ENCODE assay signal across 12 cellular contexts in the genomic region with DNA sequence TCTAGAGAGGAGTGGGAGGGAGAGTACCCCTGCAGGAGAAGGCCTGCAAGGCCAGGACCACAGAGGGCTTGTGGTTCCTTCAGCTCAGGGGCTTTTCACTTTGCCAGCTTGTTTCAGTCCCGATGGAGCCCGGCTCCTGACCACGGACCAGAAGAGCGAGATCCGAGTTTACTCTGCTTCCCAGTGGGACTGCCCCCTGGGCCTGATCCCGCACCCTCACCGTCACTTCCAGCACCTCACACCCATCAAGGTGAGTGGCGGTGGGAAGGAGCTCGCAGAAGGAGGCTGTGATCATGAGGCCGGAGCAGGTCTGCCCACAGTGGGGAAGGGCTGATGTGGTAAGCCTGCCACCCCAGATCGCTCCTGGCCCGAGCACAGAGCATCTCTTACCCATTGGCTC. TPM values are rescaled to one million over a fixed set of nuclear protein-coding genes. Genes with fewer than 3 reads are reported as not detected.
DNase-seq lines count a peak whose midpoint lies in the region; FAIRE-seq and TF ChIP-seq lines count a peak whose summit lies in the region.
"Had no signal": no experiment of that assay in that cellular context is flagged by ENCODE, and none has a peak within 500 bp of the region (broad histone marks: within the 10 kb centered on the region; RNA-seq: fewer than 3 reads in every experiment).

No MANE protein-coding gene starts in this region.

- no peaks in the 10 kb centered on the region for H3K27me3 ChIP-seq in esophagus muscularis mucosa
- no peaks in the 10 kb centered on the region for H3K27me3 ChIP-seq in stomach

- no peaks in the 10 kb centered on the region for H3K27me3 Mint-ChIP-seq in activated naive CD4-positive, alpha-beta T cell treated with anti-CD3 and anti-CD28 coated beads, Interleukin-2, amount 10 ng/mL, durations not matched to agents 7 days and 5 days
- no peaks in the 10 kb centered on the region for H3K27me3 Mint-ChIP-seq in activated CD4-positive, alpha-beta memory T cell treated with anti-CD3 and anti-CD28 coated beads, Interleukin-2, amount 10 ng/mL, durations not matched to agents 7 days and 5 days
- no peaks in the 10 kb centered on the region for H3K27me3 Mint-ChIP-seq in CD14-positive monocyte (ENCODE audit: low read depth in 3 of 3)

- no peak for TF ChIP-seq EP300 in esophagus muscularis mucosa (IDR thresholded peaks at IDR 0.05)
- no peak for TF ChIP-seq EP300 in stomach (IDR thresholded peaks at IDR 0.05)

- peak overlapping the region; percentile 91 for H3K27ac Mint-ChIP-seq in activated naive CD4-positive, alpha-beta T cell treated with anti-CD3 and anti-CD28 coated beads, Interleukin-2, amount 10 ng/mL, durations not matched to agents 7 days and 5 days
- H3K27ac Mint-ChIP-seq in activated CD4-positive, alpha-beta memory T cell treated with anti-CD3 and anti-CD28 coated beads, Interleukin-2, amount 10 ng/mL, durations not matched to agents 7 days and 5 days = peak overlapping the region; percentile 77
- H3K27ac Mint-ChIP-seq in CD14-positive monocyte = peak overlapping the region in 1 of 7 donors; percentile 29

- peaks cover 11 to 17% (median 13%) of the 10 kb centered on the region in 4 donors for H3K4me1 ChIP-seq in esophagus muscularis mucosa
- peaks cover 9 to 23% (median 14%) of the 10 kb centered on the region in 4 donors for H3K4me1 ChIP-seq in stomach

- DNase-seq in activated naive CD4-positive, alpha-beta T cell treated with anti-CD3 and anti-CD28 coated beads, Interleukin-2, amount 10 ng/mL, durations not matched to agents 7 days and 5 days = no peak
- DNase-seq in activated naive CD4-positive, alpha-beta T cell treated with Interleukin-2 at 50 U/mL for 16 hours = no peak
- DNase-seq in activated CD4-positive, alpha-beta memory T cell treated with anti-CD3 and anti-CD28 coated beads, Interleukin-2, amount 10 ng/mL, durations not matched to agents 7 days and 5 days = no peak
- no peak for DNase-seq in esophagus muscularis mucosa (ENCODE audit: extremely low spot score)
- no peak for DNase-seq in stomach
- DNase-seq in GM19239 (ENCODE audit: insufficient read length, low spot score) = no peak
- DNase-seq in CD14-positive monocyte (ENCODE audit: low spot score) = no peak
- no peak for DNase-seq in HTR-8/SVneo (ENCODE audit: insufficient read length, low spot score)
- DNase-seq: aorta, NCI-H187, NCI-H748 treated with DMSO at 0.1 percent for 48 hours had no signal

- H3K27ac ChIP-seq in esophagus muscularis mucosa (replicated peaks in 1 of 4) (peak overlapping the region in 3 of 4 donors; percentile 20 to 70 (median 53)), stomach (peak overlapping the region; percentile 21 to 82 (median 71))

- WGBS in esophagus muscularis mucosa = 94% methylated on average over 10 of the region's 12 CpGs
- 68 to 83% (median 80%) methylated on average over 10 to 12 of the region's 12 CpGs for WGBS in stomach, 5 donors

- no peak for TF ChIP-seq CTCF in esophagus muscularis mucosa (IDR thresholded peaks at IDR 0.05)
- TF ChIP-seq CTCF in stomach (IDR thresholded peaks at IDR 0.05) = no peak
- TF ChIP-seq CTCF in CD14-positive monocyte (IDR thresholded peaks at IDR 0.05) = no peak

- CTCF ChIA-PET in activated naive CD4-positive, alpha-beta T cell treated with anti-CD3 and anti-CD28 coated beads, Interleukin-2, amount 10 ng/mL, durations not matched to agents 7 days and 5 days (lab: Charles Lee) = interaction anchor here (1.3 to 3.2 kb wide), 7 partner anchors 12 to 177 kb away, joined by 3 to 16 read pairs (median 7); a partner anchor contains a TSS
- CTCF ChIA-PET in activated CD4-positive, alpha-beta memory T cell treated with anti-CD3 and anti-CD28 coated beads, Interleukin-2, amount 10 ng/mL, durations not matched to agents 7 days and 5 days (lab: Charles Lee) = interaction anchor here (1.1 to 4.9 kb wide), 6 partner anchors 13 to 36 kb away, joined by 3 to 25 read pairs (median 4); a partner anchor contains a TSS

- no peak overlapping the region for H3K4me3 Mint-ChIP-seq in activated naive CD4-positive, alpha-beta T cell treated with anti-CD3 and anti-CD28 coated beads, Interleukin-2, amount 10 ng/mL, durations not matched to agents 7 days and 5 days
- no peak overlapping the region for H3K4me3 Mint-ChIP-seq in activated CD4-positive, alpha-beta memory T cell treated with anti-CD3 and anti-CD28 coated beads, Interleukin-2, amount 10 ng/mL, durations not matched to agents 7 days and 5 days
- peak overlapping the region in 1 of 2 donors; percentile 10 for H3K4me3 Mint-ChIP-seq in CD14-positive monocyte

- H3K36me3 Mint-ChIP-seq in activated naive CD4-positive, alpha-beta T cell treated with anti-CD3 and anti-CD28 coated beads, Interleukin-2, amount 10 ng/mL, durations not matched to agents 7 days and 5 days = peaks cover 57% of the 10 kb centered on the region
- peaks cover 74% of the 10 kb centered on the region for H3K36me3 Mint-ChIP-seq in activated CD4-positive, alpha-beta memory T cell treated with anti-CD3 and anti-CD28 coated beads, Interleukin-2, amount 10 ng/mL, durations not matched to agents 7 days and 5 days (ENCODE audit: low read depth)
- peaks cover 35 to 49% of the 10 kb centered on the region in 2 donors for H3K36me3 Mint-ChIP-seq in CD14-positive monocyte

- H3K4me1 Mint-ChIP-seq in activated naive CD4-positive, alpha-beta T cell treated with anti-CD3 and anti-CD28 coated beads, Interleukin-2, amount 10 ng/mL, durations not matched to agents 7 days and 5 days = peaks cover 30% of the 10 kb centered on the region
- H3K4me1 Mint-ChIP-seq in activated CD4-positive, alpha-beta memory T cell treated with anti-CD3 and anti-CD28 coated beads, Interleukin-2, amount 10 ng/mL, durations not matched to agents 7 days and 5 days = peaks cover 24% of the 10 kb centered on the region
- no peaks in the 10 kb centered on the region for H3K4me1 Mint-ChIP-seq in CD14-positive monocyte

- POLR2A ChIA-PET in activated CD4-positive, alpha-beta memory T cell treated with anti-CD3 and anti-CD28 coated beads, Interleukin-2, amount 10 ng/mL, durations not matched to agents 7 days and 5 days (lab: Charles Lee) = interaction anchor here (0.6 to 17.4 kb wide), 10 partner anchors 9 to 220 kb away, joined by 3 to 161 read pairs (median 4); a partner anchor contains a TSS

- TF ChIP-seq POLR2A in esophagus muscularis mucosa (IDR thresholded peaks at IDR 0.05; ENCODE audit: low read depth) (no peak), stomach (IDR thresholded peaks at IDR 0.05) (no peak)

- FAIRE-seq in GM19239 (lab: Jason Lieb, UNC) (no peak), HTR-8/SVneo (lab: Jason Lieb, UNC) (no peak)
- FAIRE-seq: endometrium had no signal

- no peaks in the 10 kb centered on the region for H3K9me3 Mint-ChIP-seq in activated naive CD4-positive, alpha-beta T cell treated with anti-CD3 and anti-CD28 coated beads, Interleukin-2, amount 10 ng/mL, durations not matched to agents 7 days and 5 days
- H3K9me3 Mint-ChIP-seq in activated CD4-positive, alpha-beta memory T cell treated with anti-CD3 and anti-CD28 coated beads, Interleukin-2, amount 10 ng/mL, durations not matched to agents 7 days and 5 days = no peaks in the 10 kb centered on the region
- no peaks in the 10 kb centered on the region for H3K9me3 Mint-ChIP-seq in CD14-positive monocyte

- H3K36me3 ChIP-seq in esophagus muscularis mucosa (peaks cover 23 to 69% (median 29%) of the 10 kb centered on the region in 4 donors), stomach (peaks cover 13 to 54% (median 44%) of the 10 kb centered on the region in 4 donors)

- intact Hi-C loops in esophagus muscularis mucosa (cut with DNase I) = no loop called here
- intact Hi-C loops in stomach (cut with DNase I; ENCODE audit: low total_unique reads) = no loop called here
- intact Hi-C loops in CD14-positive monocyte (cut with micrococcal nuclease) = no loop called here

- no peaks in the 10 kb centered on the region for H3K9me3 ChIP-seq in esophagus muscularis mucosa
- no peaks in the 10 kb centered on the region for H3K9me3 ChIP-seq in stomach

- H3K4me3 ChIP-seq in esophagus muscularis mucosa (no peak overlapping the region), stomach (peak overlapping the region in 2 of 4 donors; percentile 30 to 33)

RNA-seq across cellular contexts. Expression of a gene that starts 13.5 kb away (rescaled TPM):
- 10 to 100 TPM; 26.6 to 27.1 TPM for total RNA-seq in activated CD4-positive, alpha-beta memory T cell treated with anti-CD3 and anti-CD28 coated beads, Interleukin-2, amount 10 ng/mL, durations not matched to agents 7 days and 5 days
- total RNA-seq in esophagus muscularis mucosa (10 to 100 TPM; 19.5 to 42.7 (median 28.6) TPM), stomach (100 to 1,000 TPM in 1 of 5 donors, 10 to 100 TPM in 4; 20.1 to 147 (median 52.0) TPM)
- polyA plus RNA-seq in stomach (10 to 100 TPM; 10.8 to 24.7 (median 21.6) TPM), CD14-positive monocyte (10 to 100 TPM; 13.1 to 20.5 TPM)

RNA-seq across cellular contexts. Expression of a gene that starts 20.4 kb away (rescaled TPM):
- total RNA-seq in activated CD4-positive, alpha-beta memory T cell treated with anti-CD3 and anti-CD28 coated beads, Interleukin-2, amount 10 ng/mL, durations not matched to agents 7 days and 5 days = 100 to 1,000 TPM; 159 to 163 TPM
- total RNA-seq in esophagus muscularis mucosa = 10 to 100 TPM; 22.6 to 37.8 (median 25.4) TPM
- total RNA-seq in stomach = 10 to 100 TPM; 16.3 to 63.0 (median 26.7) TPM
- 10 to 100 TPM; 18.2 to 64.6 (median 35.0) TPM for polyA plus RNA-seq in stomach
- 1 to 10 TPM; 5.9 to 9.0 TPM for polyA plus RNA-seq in CD14-positive monocyte

RNA-seq across cellular contexts. Expression of a gene that starts 22.6 kb away (rescaled TPM):
- total RNA-seq in activated CD4-positive, alpha-beta memory T cell treated with anti-CD3 and anti-CD28 coated beads, Interleukin-2, amount 10 ng/mL, durations not matched to agents 7 days and 5 days = 10 to 100 TPM; 10.5 to 13.9 TPM
- total RNA-seq in esophagus muscularis mucosa = 10 to 100 TPM; 14.5 to 26.2 (median 18.1) TPM
- total RNA-seq in stomach = 10 to 100 TPM; 20.0 to 94.5 (median 36.6) TPM
- polyA plus RNA-seq in stomach = 100 to 1,000 TPM in 1 of 3 donors, 10 to 100 TPM in 2; 31.3 to 100 (median 47.2) TPM
- polyA plus RNA-seq in CD14-positive monocyte = 1 to 10 TPM; 4.4 to 9.3 TPM

RNA-seq across cellular contexts. Expression of a gene that starts 34.8 kb away (rescaled TPM):
- 100 to 1,000 TPM in 1 of 2 experiments, 10 to 100 TPM in 1; 99.4 to 107 TPM for total RNA-seq in activated CD4-positive, alpha-beta memory T cell treated with anti-CD3 and anti-CD28 coated beads, Interleukin-2, amount 10 ng/mL, durations not matched to agents 7 days and 5 days
- total RNA-seq in esophagus muscularis mucosa (10 to 100 TPM; 27.8 to 35.4 (median 32.7) TPM), stomach (100 to 1,000 TPM in 1 of 5 donors, 10 to 100 TPM in 4; 38.9 to 131 (median 54.0) TPM)
- polyA plus RNA-seq in stomach (10 to 100 TPM; 13.6 to 14.7 (median 14.2) TPM), CD14-positive monocyte (10 to 100 TPM in 1 of 2 donors, 1 to 10 TPM in 1; 6.4 to 12.2 TPM)

RNA-seq across cellular contexts. Expression of a gene that starts 48.9 kb away (rescaled TPM):
- 1 to 10 TPM in 1 of 2 experiments, under 1 TPM in 1; 0.91 to 1.2 TPM for total RNA-seq in activated CD4-positive, alpha-beta memory T cell treated with anti-CD3 and anti-CD28 coated beads, Interleukin-2, amount 10 ng/mL, durations not matched to agents 7 days and 5 days
- total RNA-seq in esophagus muscularis mucosa = 10 to 100 TPM; 43.6 to 89.9 (median 56.0) TPM
- 10 to 100 TPM in 3 of 5 donors, 1 to 10 TPM in 2; 6.4 to 38.4 (median 21.3) TPM for total RNA-seq in stomach
- polyA plus RNA-seq in stomach = 10 to 100 TPM; 19.6 to 59.0 (median 30.8) TPM
- polyA plus RNA-seq in CD14-positive monocyte = not detected
